Comparison of ENCODE assay signal across 8 cellular contexts in genomic region chr5:32312194-32312681, GRCh38. TPM values are rescaled to one million over a fixed set of nuclear protein-coding genes. Genes with fewer than 3 reads are reported as not detected.
DNase-seq lines count a peak whose midpoint lies in the region; ATAC-seq and TF ChIP-seq lines count a peak whose summit lies in the region.

No MANE protein-coding gene starts in this region.

- H3F3A ChIP-seq in neural cell (ENCODE audit: insufficient read depth, low read length, poor library complexity, severe bottlenecking) = no peaks in the 10 kb centered on the region

- H3K27ac ChIP-seq in neural cell (ENCODE audit: low read length) (peak overlapping the region; percentile 92), testis (peak overlapping the region; percentile 87 to 98)

- H3K9me3 ChIP-seq in neural cell (ENCODE audit: low read length) (no peaks in the 10 kb centered on the region), testis (no peaks in the 10 kb centered on the region)

- H3K4me3 ChIP-seq in AG09309 (ENCODE audit: control insufficient read depth, low read depth, low read length) (peak overlapping the region; percentile 84), fibroblast of villous mesenchyme (ENCODE audit: low read depth, low read length) (peak overlapping the region; percentile 82), neural cell (ENCODE audit: low read length) (peak overlapping the region; percentile 99), testis (peak overlapping the region; percentile 88 to 99)

- peak overlapping the region; percentile 98 for H3K4me2 ChIP-seq in neural cell (ENCODE audit: low read length)

- H3K4me1 ChIP-seq in testis = peaks cover 32% of the 10 kb centered on the region

- no peak for TF ChIP-seq CTCF in AG09309 (IDR thresholded peaks at IDR 0.05; ENCODE audit: control insufficient read depth, insufficient read depth, low read depth, low read length, missing control alignments)
- no peak for TF ChIP-seq CTCF in fibroblast of villous mesenchyme (IDR thresholded peaks at IDR 0.05; ENCODE audit: insufficient read depth, low read depth, low read length)
- TF ChIP-seq CTCF in neural cell (IDR thresholded peaks at IDR 0.05; ENCODE audit: poor library complexity, severe bottlenecking) = no peak
- peak in 1 of 3 experiments; percentile 3 for TF ChIP-seq CTCF in testis (IDR thresholded peaks at IDR 0.05)

- peaks cover 38% of the 10 kb centered on the region for H3K79me2 ChIP-seq in neural cell (replicated peaks; ENCODE audit: insufficient read depth, low read length)

- DNase-seq in AG09309 (ENCODE audit: low read depth) = peak; percentile 13
- DNase-seq in NOMO-1 treated with DMSO at 0.1 percent for 48 hours (lab: John Stamatoyannopoulos, UW; ENCODE audit: unreplicated experiment) = peak; percentile 50
- peak; percentile 50 for DNase-seq in activated T-helper 2 cell treated with anti-CD3 and anti-CD28 coated beads, Interferon-gamma antibody, Interleukin-2, Interleukin-4, amounts not matched to agents 10 μg/mL and 5 μg/mL and 100 μg/mL, durations not matched to agents 14 hours and 24 hours and 36 hours (ENCODE audit: low spot score)
- peak; percentile 81 for DNase-seq in fibroblast of villous mesenchyme (ENCODE audit: low read depth)
- peak; percentile 81 for DNase-seq in testis

- no peak for TF ChIP-seq POLR2A in testis (IDR thresholded peaks at IDR 0.05)

- intact Hi-C loops in activated T-helper 2 cell treated with anti-CD3 and anti-CD28 coated beads, Interferon-gamma antibody, Interleukin-2, Interleukin-4, amounts not matched to agents 10 μg/mL and 5 μg/mL and 100 μg/mL, durations not matched to agents 14 hours and 24 hours and 36 hours (cut with micrococcal nuclease) = loop anchor here (1.0 to 5.0 kb wide), 3 partner anchors 100 to 275 kb away; partner anchors contain the start of gene GOLPH3
- intact Hi-C loops in testis (cut with DNase I; ENCODE audit: low total_unique reads) = no loop called here

- no peak for TF ChIP-seq RAD21 in neural cell (conservative IDR thresholded peaks at IDR 0.05)

- no peak for TF ChIP-seq EP300 in neural cell (conservative IDR thresholded peaks at IDR 0.05; ENCODE audit: poor library complexity, severe bottlenecking)

- H3K27me3 ChIP-seq in neural cell (ENCODE audit: insufficient read depth, low read depth, low read length) = no peaks in the 10 kb centered on the region
- no peaks in the 10 kb centered on the region for H3K27me3 ChIP-seq in testis

- peak overlapping the region; percentile 92 for H3K9ac ChIP-seq in neural cell (ENCODE audit: low read length)

- H3K4me1 Mint-ChIP-seq in activated T-helper 2 cell treated with anti-CD3 and anti-CD28 coated beads, Interferon-gamma antibody, Interleukin-2, Interleukin-4, amounts not matched to agents 10 μg/mL and 5 μg/mL and 100 μg/mL, durations not matched to agents 14 hours and 24 hours and 36 hours (ENCODE audit: low read depth) = peaks cover 22% of the 10 kb centered on the region

- H3K9me2 ChIP-seq in neural cell (ENCODE audit: insufficient read depth, low read length) = no peaks in the 10 kb centered on the region

- H3K9me3 Mint-ChIP-seq in activated T-helper 2 cell treated with anti-CD3 and anti-CD28 coated beads, Interferon-gamma antibody, Interleukin-2, Interleukin-4, amounts not matched to agents 10 μg/mL and 5 μg/mL and 100 μg/mL, durations not matched to agents 14 hours and 24 hours and 36 hours = no peaks in the 10 kb centered on the region

- peaks cover 27% of the 10 kb centered on the region for H3K36me3 Mint-ChIP-seq in activated T-helper 2 cell treated with anti-CD3 and anti-CD28 coated beads, Interferon-gamma antibody, Interleukin-2, Interleukin-4, amounts not matched to agents 10 μg/mL and 5 μg/mL and 100 μg/mL, durations not matched to agents 14 hours and 24 hours and 36 hours (ENCODE audit: low read depth)

- peak overlapping the region; percentile 87 for H3K4me3 Mint-ChIP-seq in activated T-helper 2 cell treated with anti-CD3 and anti-CD28 coated beads, Interferon-gamma antibody, Interleukin-2, Interleukin-4, amounts not matched to agents 10 μg/mL and 5 μg/mL and 100 μg/mL, durations not matched to agents 14 hours and 24 hours and 36 hours (ENCODE audit: low read depth)

- 0% methylated on average over 6 to 40 of the region's 46 CpGs for WGBS in testis, 2 donors

- peak overlapping the region; percentile 23 for H2AFZ ChIP-seq in neural cell (ENCODE audit: low read depth, low read length)

- no peaks in the 10 kb centered on the region for H4K20me1 ChIP-seq in neural cell (ENCODE audit: insufficient read depth)

- ATAC-seq in GM18907 (IDR thresholded peaks at IDR 0.05; ENCODE audit: unreplicated experiment) = peak; percentile 37
- ATAC-seq in HG03159 (IDR thresholded peaks at IDR 0.05; ENCODE audit: unreplicated experiment) = peak; percentile 25

- peak overlapping the region; percentile 70 for H3K27ac Mint-ChIP-seq in activated T-helper 2 cell treated with anti-CD3 and anti-CD28 coated beads, Interferon-gamma antibody, Interleukin-2, Interleukin-4, amounts not matched to agents 10 μg/mL and 5 μg/mL and 100 μg/mL, durations not matched to agents 14 hours and 24 hours and 36 hours

- no peaks in the 10 kb centered on the region for H3K27me3 Mint-ChIP-seq in activated T-helper 2 cell treated with anti-CD3 and anti-CD28 coated beads, Interferon-gamma antibody, Interleukin-2, Interleukin-4, amounts not matched to agents 10 μg/mL and 5 μg/mL and 100 μg/mL, durations not matched to agents 14 hours and 24 hours and 36 hours (ENCODE audit: low read depth)

- H3K36me3 ChIP-seq in neural cell (ENCODE audit: insufficient read depth, low read length) = no peaks in the 10 kb centered on the region
- H3K36me3 ChIP-seq in testis (ENCODE audit: low read depth, missing control alignments) = no peaks in the 10 kb centered on the region

TF ChIP-seq in neural cell, 6 proteins besides CTCF, POLR2A, EP300 and RAD21:
- TF ChIP-seq MXI1 (conservative IDR thresholded peaks at IDR 0.05; ENCODE audit: poor library complexity, severe bottlenecking) = no peak
- peak; percentile 29 for TF ChIP-seq TAF1 (IDR thresholded peaks at IDR 0.05; ENCODE audit: low read depth)
- no peak for TF ChIP-seq SMC3 (conservative IDR thresholded peaks at IDR 0.05; ENCODE audit: poor library complexity)
- peak; percentile 41 for TF ChIP-seq REST (IDR thresholded peaks at IDR 0.05; ENCODE audit: borderline replicate concordance)
- TF ChIP-seq POLR2AphosphoS5 (IDR thresholded peaks at IDR 0.05) = peak; percentile 69
- TF ChIP-seq EZH2 (IDR thresholded peaks at IDR 0.05; ENCODE audit: borderline replicate concordance, insufficient read depth, low read length, poor library complexity, severe bottlenecking) = no peak

RNA-seq across cellular contexts. Expression of gene MTMR12, which starts 0.5 kb away (rescaled TPM):
- total RNA-seq in activated T-helper 2 cell treated with anti-CD3 and anti-CD28 coated beads, Interferon-gamma antibody, Interleukin-2, Interleukin-4, amounts not matched to agents 10 μg/mL and 5 μg/mL and 100 μg/mL, durations not matched to agents 14 hours and 24 hours and 36 hours = 22.7 and 23.5 TPM in 2 replicates
- 17.1 and 19.9 TPM in 2 replicates for total RNA-seq in fibroblast of villous mesenchyme
- polyA plus RNA-seq in neural cell = 13.5 and 15.5 TPM in 2 replicates
- 30.9 and 54.8 TPM in 2 replicates for polyA minus RNA-seq in neural cell
- total RNA-seq in testis = 10 to 100 TPM; 59.2 to 64.0 TPM
- 53.6 TPM for polyA plus RNA-seq in testis (ENCODE audit: insufficient read depth, low read depth, low replicate concordance)

Comparison
In these comparisons a context has a peak if more than half of its experiments do, and no peak if none do; other contexts are left out.
1. Peak in every context shown above with its lines: DNase-seq, ATAC-seq, H3K4me3 ChIP-seq and H3K27ac ChIP-seq.
2. DNase-seq: peak in every context shown above with its lines; median percentile 81 in fibroblast of villous mesenchyme; 81 in testis; 50 in NOMO-1 treated with DMSO at 0.1 percent for 48 hours; 50 in activated T-helper 2 cell treated with anti-CD3 and anti-CD28 coated beads, Interferon-gamma antibody, Interleukin-2, Interleukin-4, amounts not matched to agents 10 μg/mL and 5 μg/mL and 100 μg/mL, durations not matched to agents 14 hours and 24 hours and 36 hours; 13 in AG09309.